Comparison of ENCODE assay signal across 25 cellular contexts in the genomic region with DNA sequence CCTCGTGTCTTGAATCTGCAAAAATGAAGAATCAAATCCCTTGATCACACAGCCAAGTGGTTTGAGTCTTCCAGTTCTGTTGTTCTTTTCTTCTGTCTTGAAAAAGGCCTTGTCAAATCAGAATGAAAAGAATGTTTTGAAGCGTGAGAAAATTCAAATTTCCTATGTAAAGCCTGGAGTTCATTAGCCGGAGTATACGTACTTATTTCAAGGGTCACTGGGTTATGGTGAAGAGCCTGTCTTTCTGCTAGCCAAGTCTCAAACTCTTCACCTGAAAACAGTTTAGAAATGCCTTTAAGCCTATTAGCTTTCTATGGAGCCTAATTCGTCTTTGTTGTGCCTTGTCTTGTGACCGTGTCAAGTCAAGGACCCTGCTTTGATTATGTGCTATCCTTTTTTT.
A peak's percentile ranks its signal among the peaks of the same experiment; 100 is the strongest.
DNase-seq lines count a peak whose midpoint lies in the region; ATAC-seq and TF ChIP-seq lines count a peak whose summit lies in the region.
"Had no signal": no experiment of that assay in that cellular context is flagged by ENCODE, and none has a peak within 500 bp of the region (broad histone marks: within the 10 kb centered on the region; RNA-seq: fewer than 3 reads in every experiment).

No MANE protein-coding gene starts in this region.

- no peaks in the 10 kb centered on the region for H3K4me1 Mint-ChIP-seq in nephron

- peaks cover 3% of the 10 kb centered on the region for H3K36me3 Mint-ChIP-seq in nephron (ENCODE audit: low read depth)
- H3K36me3 Mint-ChIP-seq: CD8-positive, alpha-beta T cell had no signal

- H3K27ac Mint-ChIP-seq in nephron = peak overlapping the region in 2 of 3 experiments; percentile 5 to 85
- H3K27ac Mint-ChIP-seq: CD8-positive, alpha-beta T cell had no signal

- intact Hi-C loops in uterus (cut with DNase I; ENCODE audit: low total_unique reads) = no loop called here

- no peak for TF ChIP-seq POLR2A in uterus (IDR thresholded peaks at IDR 0.05)

- no peaks in the 10 kb centered on the region for H3K27me3 ChIP-seq in uterus
- H3K27me3 ChIP-seq: SJSA1 had no signal

- TF ChIP-seq CTCF in AG10803 (conservative IDR thresholded peaks at IDR 0.05; ENCODE audit: low read length) (no peak), nephron (IDR thresholded peaks at IDR 0.05; ENCODE audit: unreplicated experiment in 3 of 3) (no peak), uterus (IDR thresholded peaks at IDR 0.05) (no peak)

- no peaks in the 10 kb centered on the region for H3K36me3 ChIP-seq in uterus
- H3K36me3 ChIP-seq: SJSA1 had no signal

- ATAC-seq in HG02852 (IDR thresholded peaks at IDR 0.05; ENCODE audit: unreplicated experiment) = no peak
- ATAC-seq: CD8-positive, alpha-beta T cell; HCT116 had no signal

- H3K4me3 ChIP-seq in AG10803 (ENCODE audit: low read length) (no peak overlapping the region), uterus (no peak overlapping the region)
- H3K4me3 ChIP-seq: SJSA1 had no signal

- H3K27ac ChIP-seq in uterus = no peak overlapping the region
- H3K27ac ChIP-seq: HL-60, SJSA1 had no signal

- in situ Hi-C loops in G401 (cut with HindIII; ENCODE audit: low sequenced_read_pairs) = no loop called here

- H3K4me3 Mint-ChIP-seq in nephron = no peak overlapping the region
- H3K4me3 Mint-ChIP-seq: CD8-positive, alpha-beta T cell had no signal

- H3K9me3 Mint-ChIP-seq in nephron = peaks cover 3% of the 10 kb centered on the region
- H3K9me3 Mint-ChIP-seq: CD8-positive, alpha-beta T cell had no signal

- H3K9me3 ChIP-seq in uterus = no peaks in the 10 kb centered on the region
- H3K9me3 ChIP-seq: SJSA1 had no signal

- no peaks in the 10 kb centered on the region for H3K4me1 ChIP-seq in uterus
- H3K4me1 ChIP-seq: SJSA1 had no signal

- no peaks in the 10 kb centered on the region for H3K27me3 Mint-ChIP-seq in nephron (ENCODE audit: low read depth)

- peak; percentile 59 for DNase-seq in AG10803 (ENCODE audit: low read depth)
- DNase-seq in astrocyte of the hippocampus (ENCODE audit: low read depth, low spot score) = peak; percentile 53
- peak; percentile 78 for DNase-seq in renal cortical epithelial cell (ENCODE audit: low read depth)
- DNase-seq in uterus = no peak
- DNase-seq in stimulated activated CD4-positive, alpha-beta T cell treated with anti-CD3 and anti-CD28 coated beads, Interleukin-2, amount 100 ng/mL, for 24 hours = no peak
- DNase-seq in G401 (ENCODE audit: low spot score) = no peak
- DNase-seq: C1 segment of cervical spinal cord; Caco-2; CD8-positive, alpha-beta T cell; EL; GF-D8; NCI-H1048; NCI-H1436; NCI-H187; NCI-H2081 treated with DMSO at 0.1 percent for 48 hours; NCI-H2171 treated with DMSO at 0.1 percent for 48 hours; NCI-H524; NCI-H774; Right ventricle myocardium superior; RPMI8226 had no signal

Comparison
In these comparisons a context has a peak if more than half of its experiments do, and no peak if none do; other contexts are left out.
1. DNase-seq: peak in AG10803 (single experiment), astrocyte of the hippocampus (single experiment) and renal cortical epithelial cell (single experiment); none in uterus (0 of 2), stimulated activated CD4-positive, alpha-beta T cell treated with anti-CD3 and anti-CD28 coated beads, Interleukin-2, amount 100 ng/mL, for 24 hours (0 of 2) and G401 (single experiment).